ENCODE assay signal across 1 cellular context in the genomic region with DNA sequence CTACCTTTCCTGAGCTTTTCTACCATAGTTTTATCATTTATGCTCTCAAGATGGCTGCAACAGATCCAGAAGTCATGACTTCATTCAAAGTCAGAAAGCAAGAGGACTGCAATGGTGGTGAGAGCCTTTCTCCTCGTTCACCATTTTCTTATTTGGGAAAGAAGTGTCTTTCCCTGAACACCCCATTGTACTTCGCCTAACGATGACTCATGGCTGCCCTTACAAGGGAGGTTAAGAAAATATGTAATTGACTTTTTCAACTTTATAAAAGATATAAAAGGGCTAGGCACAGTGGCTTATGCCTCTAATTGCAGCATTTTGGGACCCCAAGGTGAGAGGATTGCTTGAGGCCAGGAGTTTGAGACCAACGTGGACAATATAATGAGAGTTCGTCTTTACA.
TF ChIP-seq lines count a peak whose summit lies in the region.

No MANE protein-coding gene starts in this region.

TF ChIP-seq in HCT116, 20 proteins besides CTCF, POLR2A, EP300 and RAD21 (continued from another document):
- TF ChIP-seq, protein P1, sequence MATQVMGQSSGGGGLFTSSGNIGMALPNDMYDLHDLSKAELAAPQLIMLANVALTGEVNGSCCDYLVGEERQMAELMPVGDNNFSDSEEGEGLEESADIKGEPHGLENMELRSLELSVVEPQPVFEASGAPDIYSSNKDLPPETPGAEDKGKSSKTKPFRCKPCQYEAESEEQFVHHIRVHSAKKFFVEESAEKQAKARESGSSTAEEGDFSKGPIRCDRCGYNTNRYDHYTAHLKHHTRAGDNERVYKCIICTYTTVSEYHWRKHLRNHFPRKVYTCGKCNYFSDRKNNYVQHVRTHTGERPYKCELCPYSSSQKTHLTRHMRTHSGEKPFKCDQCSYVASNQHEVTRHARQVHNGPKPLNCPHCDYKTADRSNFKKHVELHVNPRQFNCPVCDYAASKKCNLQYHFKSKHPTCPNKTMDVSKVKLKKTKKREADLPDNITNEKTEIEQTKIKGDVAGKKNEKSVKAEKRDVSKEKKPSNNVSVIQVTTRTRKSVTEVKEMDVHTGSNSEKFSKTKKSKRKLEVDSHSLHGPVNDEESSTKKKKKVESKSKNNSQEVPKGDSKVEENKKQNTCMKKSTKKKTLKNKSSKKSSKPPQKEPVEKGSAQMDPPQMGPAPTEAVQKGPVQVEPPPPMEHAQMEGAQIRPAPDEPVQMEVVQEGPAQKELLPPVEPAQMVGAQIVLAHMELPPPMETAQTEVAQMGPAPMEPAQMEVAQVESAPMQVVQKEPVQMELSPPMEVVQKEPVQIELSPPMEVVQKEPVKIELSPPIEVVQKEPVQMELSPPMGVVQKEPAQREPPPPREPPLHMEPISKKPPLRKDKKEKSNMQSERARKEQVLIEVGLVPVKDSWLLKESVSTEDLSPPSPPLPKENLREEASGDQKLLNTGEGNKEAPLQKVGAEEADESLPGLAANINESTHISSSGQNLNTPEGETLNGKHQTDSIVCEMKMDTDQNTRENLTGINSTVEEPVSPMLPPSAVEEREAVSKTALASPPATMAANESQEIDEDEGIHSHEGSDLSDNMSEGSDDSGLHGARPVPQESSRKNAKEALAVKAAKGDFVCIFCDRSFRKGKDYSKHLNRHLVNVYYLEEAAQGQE (IDR thresholded peaks at IDR 0.05; ENCODE audit: low read depth): no peak
- TF ChIP-seq SP1 (IDR thresholded peaks at IDR 0.05; ENCODE audit: low read depth): no peak
- no peak for TF ChIP-seq CEBPB (IDR thresholded peaks at IDR 0.05; ENCODE audit: low read depth)
